ENCODE assay signal across 8 cellular contexts in genomic region chr9:113222482-113222841, GRCh38. TPM values are rescaled to one million over a fixed set of nuclear protein-coding genes. Genes with fewer than 3 reads are reported as not detected.
DNase-seq lines count a peak whose midpoint lies in the region; ATAC-seq and TF ChIP-seq lines count a peak whose summit lies in the region.

No MANE protein-coding gene starts in this region.

- H3K4me2 ChIP-seq in OCI-LY7 (ENCODE audit: low read length), result peak overlapping the region; percentile 100

- POLR2A ChIA-PET in OCI-LY7 (lab: Charles Lee), result interaction anchor here (0.5 to 4.6 kb wide), 10 partner anchors 9 to 1747 kb away, joined by 3 to 31 read pairs (median 5); partner anchors contain the start of genes CDC26 and PRPF4

- no peak for ATAC-seq in psoas muscle
- ATAC-seq in GM19351 (IDR thresholded peaks at IDR 0.05; ENCODE audit: unreplicated experiment), result no peak

- TF ChIP-seq POLR2A in esophagus muscularis mucosa (IDR thresholded peaks at IDR 0.05; ENCODE audit: low read depth), result no peak

- H3K4me3 ChIP-seq in OCI-LY7 (ENCODE audit: low read depth, low read length, poor library complexity, severe bottlenecking) (peak overlapping the region; percentile 92), esophagus muscularis mucosa (peak overlapping the region; percentile 65 to 89 (median 86)), psoas muscle (peak overlapping the region; percentile 79)

- no peak for TF ChIP-seq CTCF in OCI-LY7 (conservative IDR thresholded peaks at IDR 0.05; ENCODE audit: low read length)
- TF ChIP-seq CTCF in esophagus muscularis mucosa (IDR thresholded peaks at IDR 0.05), result no peak
- no peak for TF ChIP-seq CTCF in psoas muscle (IDR thresholded peaks at IDR 0.05)

- H3K27ac ChIP-seq in OCI-LY7 (ENCODE audit: low read depth, low read length, poor library complexity, severe bottlenecking), result no peak overlapping the region
- H3K27ac ChIP-seq in esophagus muscularis mucosa (replicated peaks in 1 of 4), result peak overlapping the region in 2 of 4 donors; percentile 90 to 93
- peak overlapping the region; percentile 91 for H3K27ac ChIP-seq in psoas muscle

- 64% methylated on average over 2 of the region's 5 CpGs for WGBS in esophagus muscularis mucosa
- WGBS in psoas muscle, 3 donors, result 48 to 59% (median 52%) methylated on average over 5 of the region's 5 CpGs

- peaks cover 37% of the 10 kb centered on the region for H3K4me1 ChIP-seq in OCI-LY7 (ENCODE audit: insufficient read depth, low read length, poor library complexity, severe bottlenecking)
- peaks cover 29 to 55% (median 45%) of the 10 kb centered on the region in 4 donors for H3K4me1 ChIP-seq in esophagus muscularis mucosa
- peaks cover 22% of the 10 kb centered on the region for H3K4me1 ChIP-seq in psoas muscle

- CTCF ChIA-PET in OCI-LY7 (lab: Charles Lee; ENCODE audit: unreplicated experiment), result interaction anchor here (0.6 to 1.7 kb wide), 4 partner anchors 10 to 842 kb away, joined by 3 to 4 read pairs (median 3); partner anchors contain the start of gene HSDL2

- no peaks in the 10 kb centered on the region for H3K9me3 ChIP-seq in OCI-LY7 (ENCODE audit: low read length)
- H3K9me3 ChIP-seq in esophagus muscularis mucosa, result no peaks in the 10 kb centered on the region
- H3K9me3 ChIP-seq in psoas muscle, result no peaks in the 10 kb centered on the region

- intact Hi-C loops in OCI-LY7 (cut with micrococcal nuclease; ENCODE audit: unreplicated experiment), result no loop called here
- intact Hi-C loops in esophagus muscularis mucosa (cut with DNase I), result loop anchor here (5.0 kb wide), 2 partner anchors 50 to 70 kb away; partner anchors contain the start of gene SLC31A2
- intact Hi-C loops in psoas muscle (cut with DNase I), result no loop called here

- H4K20me1 ChIP-seq in OCI-LY7 (ENCODE audit: insufficient read depth, low read length), result peaks cover 15% of the 10 kb centered on the region; the same call in 1 of the 2 replicates

- H3K9me2 ChIP-seq in OCI-LY7 (ENCODE audit: insufficient read depth, low read length), result no peaks in the 10 kb centered on the region

- no TSS peak for BruUV-seq in OCI-LY7 (replicated peaks; lab: Mats Ljungman, UMichigan)

- H2AFZ ChIP-seq in OCI-LY7 (ENCODE audit: low read length), result peak overlapping the region; percentile 93; the same call in 1 of the 2 replicates

- peaks cover 47% of the 10 kb centered on the region for H3K79me2 ChIP-seq in OCI-LY7 (ENCODE audit: insufficient read depth, low read depth, low read length)

- DNase-seq in DMS53 (lab: John Stamatoyannopoulos, UW) (peak; percentile 19), DMS53 treated with DMSO at 0.1 percent for 48 hours (lab: John Stamatoyannopoulos, UW; ENCODE audit: unreplicated experiment) (no peak), OCI-LY7 (ENCODE audit: low spot score) (no peak), esophagus muscularis mucosa (ENCODE audit: extremely low spot score) (no peak), psoas muscle (no peak), NCI-H2227 treated with DMSO at 0.1 percent for 48 hours (lab: John Stamatoyannopoulos, UW) (no peak), NCI-H2196 treated with DMSO at 0.1 percent for 48 hours (lab: John Stamatoyannopoulos, UW; ENCODE audit: unreplicated experiment) (no peak)

- no peak for TF ChIP-seq EP300 in esophagus muscularis mucosa (IDR thresholded peaks at IDR 0.05)

- peaks cover 11% of the 10 kb centered on the region for H3K36me3 ChIP-seq in OCI-LY7 (ENCODE audit: insufficient read depth, low read length)
- peaks cover 0 to 3% (median 0%) of the 10 kb centered on the region in 4 donors for H3K36me3 ChIP-seq in esophagus muscularis mucosa
- H3K36me3 ChIP-seq in psoas muscle (ENCODE audit: insufficient read depth in 1 of 2, low read depth in 1 of 2), result peaks cover 0 to 10% of the 10 kb centered on the region in 2 donors

- H3K27me3 ChIP-seq in esophagus muscularis mucosa (no peaks in the 10 kb centered on the region), psoas muscle (ENCODE audit: insufficient read depth in 3 of 3, low read length in 2 of 3) (no peaks in the 10 kb centered on the region)

RNA-seq across cellular contexts. Expression of gene SLC31A1, which starts 1.1 kb away (rescaled TPM):
- total RNA-seq in OCI-LY7 (2014; rRNA removed; shearing (Covaris generic)), result 3.9 and 4.7 TPM in 2 replicates
- total RNA-seq in OCI-LY7 (2022), result 12.4 and 16.7 TPM in 2 replicates
- total RNA-seq in esophagus muscularis mucosa, result 10 to 100 TPM in 1 of 4 donors, 1 to 10 TPM in 3; 8.3 to 10.8 (median 8.9) TPM
- 1 to 10 TPM; 4.1 to 6.7 (median 4.8) TPM for total RNA-seq in psoas muscle
- 10 to 100 TPM in 1 of 3 donors, 1 to 10 TPM in 2; 3.3 to 10.2 (median 9.5) TPM for polyA plus RNA-seq in psoas muscle

RNA-seq across cellular contexts. Expression of gene FKBP15, which starts 1.4 kb away (rescaled TPM):
- 25.5 and 39.9 TPM in 2 replicates for total RNA-seq in OCI-LY7 (2014; rRNA removed; shearing (Covaris generic))
- 47.3 and 58.0 TPM in 2 replicates for total RNA-seq in OCI-LY7 (2022)
- total RNA-seq in esophagus muscularis mucosa, result 10 to 100 TPM; 18.1 to 23.0 (median 20.6) TPM
- total RNA-seq in psoas muscle, result 10 to 100 TPM; 13.6 to 18.4 (median 17.9) TPM
- 10 to 100 TPM; 10.5 to 15.8 (median 11.0) TPM for polyA plus RNA-seq in psoas muscle

RNA-seq across cellular contexts. Expression of gene CDC26, which starts 52.9 kb away (rescaled TPM):
- 29.9 and 42.5 TPM in 2 replicates for total RNA-seq in OCI-LY7 (2014; rRNA removed; shearing (Covaris generic))
- total RNA-seq in OCI-LY7 (2022) (39.7 and 39.9 TPM in 2 replicates), esophagus muscularis mucosa (10 to 100 TPM; 41.5 to 77.2 (median 48.5) TPM), psoas muscle (10 to 100 TPM; 22.4 to 25.6 (median 24.0) TPM)
- 100 to 1,000 TPM in 1 of 3 donors, 10 to 100 TPM in 2; 53.2 to 112 (median 75.0) TPM for polyA plus RNA-seq in psoas muscle

RNA-seq across cellular contexts. Expression of gene PRPF4, which starts 53.0 kb away (rescaled TPM):
- total RNA-seq in OCI-LY7 (2014; rRNA removed; shearing (Covaris generic)), result 27.4 and 27.8 TPM in 2 replicates
- 35.8 and 39.9 TPM in 2 replicates for total RNA-seq in OCI-LY7 (2022)
- total RNA-seq in esophagus muscularis mucosa, result 10 to 100 TPM; 12.0 to 18.1 (median 16.3) TPM
- total RNA-seq in psoas muscle, result 10 to 100 TPM; 10.9 to 22.5 (median 19.8) TPM
- 10 to 100 TPM; 12.2 to 33.4 (median 30.4) TPM for polyA plus RNA-seq in psoas muscle
